In the genomic region with DNA sequence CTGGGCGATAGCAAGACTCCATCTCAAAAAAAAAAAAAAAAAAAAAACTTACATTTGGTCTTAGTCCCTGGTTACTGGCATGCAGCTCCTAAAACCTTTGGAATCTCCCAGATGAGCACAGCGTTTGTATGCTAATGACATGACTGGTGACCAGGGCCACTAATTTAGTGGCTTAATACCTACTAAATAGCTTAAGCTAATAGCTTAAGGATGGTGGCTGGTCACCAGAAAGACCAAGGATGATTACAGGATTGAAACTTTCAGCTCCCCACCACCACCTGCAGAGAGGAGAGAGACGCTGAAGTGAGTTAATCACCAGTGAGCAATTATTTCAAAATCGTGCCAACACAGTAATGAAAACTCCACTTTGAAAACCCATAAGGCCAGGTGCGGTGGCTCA, we compare ENCODE assay signal across 20 cellular contexts.
"Had no signal": no experiment of that assay in that cellular context is flagged by ENCODE, and none has a peak within 500 bp of the region (broad histone marks: within the 10 kb centered on the region; RNA-seq: fewer than 3 reads in every experiment).

No MANE protein-coding gene starts in this region.

- H3K9me3 Mint-ChIP-seq: activated CD4-positive, alpha-beta T cell treated with anti-CD3 and anti-CD28 coated beads, Interleukin-2, amount 10 ng/mL, durations not matched to agents 24 days and 14 days; activated CD8-positive, alpha-beta T cell treated with anti-CD3 and anti-CD28 coated beads for 36 hours; activated naive CD8-positive, alpha-beta T cell treated with anti-CD3 and anti-CD28 coated beads for 36 hours; activated T-helper 17 cell treated with anti-CD3 and anti-CD28 coated beads, Interleukin-2, amount 50 U/mL, for 72 hours had no signal

- H3K27ac ChIP-seq: tibial nerve had no signal

- H3K27me3 ChIP-seq: cardiac muscle cell, tibial nerve had no signal

- H3K4me3 ChIP-seq: cardiac muscle cell, lung, tibial nerve had no signal

- H3K27me3 Mint-ChIP-seq: activated CD4-positive, alpha-beta T cell treated with anti-CD3 and anti-CD28 coated beads, Interleukin-2, amount 10 ng/mL, durations not matched to agents 24 days and 14 days; activated CD8-positive, alpha-beta T cell treated with anti-CD3 and anti-CD28 coated beads for 36 hours; activated naive CD8-positive, alpha-beta T cell treated with anti-CD3 and anti-CD28 coated beads for 36 hours; activated T-helper 17 cell treated with anti-CD3 and anti-CD28 coated beads, Interleukin-2, amount 50 U/mL, for 72 hours; progenitor cell of endocrine pancreas had no signal

- H3K36me3 ChIP-seq: tibial nerve had no signal

- H3K27ac Mint-ChIP-seq: activated CD4-positive, alpha-beta T cell treated with anti-CD3 and anti-CD28 coated beads, Interleukin-2, amount 10 ng/mL, durations not matched to agents 24 days and 14 days; activated CD8-positive, alpha-beta T cell treated with anti-CD3 and anti-CD28 coated beads for 36 hours; activated naive CD8-positive, alpha-beta T cell treated with anti-CD3 and anti-CD28 coated beads for 36 hours; activated T-helper 17 cell treated with anti-CD3 and anti-CD28 coated beads, Interleukin-2, amount 50 U/mL, for 72 hours; progenitor cell of endocrine pancreas had no signal

- H3K9me3 ChIP-seq: tibial nerve had no signal

- DNase-seq: activated CD4-positive, alpha-beta T cell treated with anti-CD3 and anti-CD28 coated beads, Interleukin-2, amount 10 ng/mL, durations not matched to agents 24 days and 14 days; activated CD4-positive, CD25-positive, alpha-beta regulatory T cell; activated CD8-positive, alpha-beta T cell treated with anti-CD3 and anti-CD28 coated beads for 36 hours; activated naive CD4-positive, alpha-beta T cell; activated naive CD8-positive, alpha-beta T cell treated with anti-CD3 and anti-CD28 coated beads for 36 hours; activated T-cell treated with anti-CD3 and anti-CD28 coated beads, Interleukin-2, amount 50 U/mL, for 1 hour; amniotic stem cell; erythroblast; foreskin melanocyte; glutamatergic neuron; hippocampal formation; stimulated activated CD4-positive, alpha-beta T cell treated with anti-CD3 and anti-CD28 coated beads, Interleukin-12 subunit alpha, Interleukin-12 subunit beta, amount 100 ng/mL, for 4 hours; stimulated activated CD4-positive, alpha-beta T cell treated with anti-CD3 and anti-CD28 coated beads, Interleukin-1b, Interleukin-23, amount 100 ng/mL, for 48 hours; stimulated activated CD8-positive, alpha-beta memory T cell treated with anti-CD3 and anti-CD28 coated beads, Interleukin-4, amount 100 ng/mL, for 48 hours; stimulated activated naive CD4-positive, alpha-beta T cell had no signal

- H3K4me3 Mint-ChIP-seq: activated CD4-positive, alpha-beta T cell treated with anti-CD3 and anti-CD28 coated beads, Interleukin-2, amount 10 ng/mL, durations not matched to agents 24 days and 14 days; activated CD8-positive, alpha-beta T cell treated with anti-CD3 and anti-CD28 coated beads for 36 hours; activated naive CD8-positive, alpha-beta T cell treated with anti-CD3 and anti-CD28 coated beads for 36 hours; activated T-helper 17 cell treated with anti-CD3 and anti-CD28 coated beads, Interleukin-2, amount 50 U/mL, for 72 hours had no signal
